ENCODE assay signal across 26 cellular contexts in genomic region chr2:46488389-46488788, GRCh38. TPM values are rescaled to one million over a fixed set of nuclear protein-coding genes. Genes with fewer than 3 reads are reported as not detected.
DNase-seq lines count a peak whose midpoint lies in the region; ATAC-seq, FAIRE-seq and TF ChIP-seq lines count a peak whose summit lies in the region.
"Had no signal": no experiment of that assay in that cellular context is flagged by ENCODE, and none has a peak within 500 bp of the region (broad histone marks: within the 10 kb centered on the region; RNA-seq: fewer than 3 reads in every experiment).

No MANE protein-coding gene starts in this region.

- no peak overlapping the region for H2AFZ ChIP-seq in astrocyte (ENCODE audit: low read depth, low read length)
- H2AFZ ChIP-seq: hepatocyte had no signal

- POLR2A ChIA-PET in AG04450 (lab: Yijun Ruan, JAX): interaction anchor here (0.6 kb wide), 1 partner anchor 154 kb away, joined by 3 read pairs; no protein-coding TSS in a partner anchor

- H3K36me3 Mint-ChIP-seq in astrocyte (ENCODE audit: low read depth, unreplicated experiment): peaks cover 3% of the 10 kb centered on the region
- H3K36me3 Mint-ChIP-seq: CD4-positive, alpha-beta memory T cell; natural killer cell had no signal

- H3K4me3 ChIP-seq in AG04450 (ENCODE audit: low read depth, low read length): no peak overlapping the region
- H3K4me3 ChIP-seq in astrocyte (ENCODE audit: insufficient read depth, low read depth, low read length): no peak overlapping the region
- no peak overlapping the region for H3K4me3 ChIP-seq in muscle layer of colon (ENCODE audit: low read depth in 1 of 2, low read length in 2 of 2)
- H3K4me3 ChIP-seq: hepatocyte, smooth muscle cell had no signal

- TF ChIP-seq CTCF in AG04450 (IDR thresholded peaks at IDR 0.05; ENCODE audit: low read depth, low read length): no peak
- TF ChIP-seq CTCF in astrocyte (IDR thresholded peaks at IDR 0.05; ENCODE audit: insufficient read depth, low read depth, low read length): no peak

- H3K36me3 ChIP-seq in astrocyte (ENCODE audit: insufficient read depth, low read length): no peaks in the 10 kb centered on the region
- no peaks in the 10 kb centered on the region for H3K36me3 ChIP-seq in muscle layer of colon (ENCODE audit: insufficient read depth, low read length)

- H3K9me3 ChIP-seq in AG04450 (ENCODE audit: control insufficient read depth, insufficient read depth, low read length) (no peaks in the 10 kb centered on the region), astrocyte (ENCODE audit: insufficient read depth, low read depth, low read length) (no peaks in the 10 kb centered on the region), muscle layer of colon (ENCODE audit: low read length) (no peaks in the 10 kb centered on the region)

- H3K4me1 ChIP-seq in astrocyte (ENCODE audit: insufficient read depth, low read length) (peaks cover 20% of the 10 kb centered on the region), muscle layer of colon (ENCODE audit: insufficient read depth, low read length) (peaks cover 34% of the 10 kb centered on the region)

- CTCF ChIA-PET in AG04450 (lab: Charles Lee): no interaction called here

- H3K9ac ChIP-seq in astrocyte (ENCODE audit: low read length): no peak overlapping the region
- no peak overlapping the region for H3K9ac ChIP-seq in muscle layer of colon (ENCODE audit: low read length)

- DNase-seq in AG04450 (ENCODE audit: low read depth, low spot score) (no peak), HuH-7 (ENCODE audit: low spot score) (peak; percentile 16), astrocyte (ENCODE audit: low read depth) (no peak), HUDEP-2 (lab: John Stamatoyannopoulos, UW; ENCODE audit: unreplicated experiment in 76 of 76) (no peak), DMS79 (lab: John Stamatoyannopoulos, UW) (no peak), SW 1271 (lab: John Stamatoyannopoulos, UW) (no peak)
- DNase-seq: activated CD4-positive, alpha-beta memory T cell treated with anti-CD3 and anti-CD28 coated beads, Interleukin-2, amount 10 ng/mL, durations not matched to agents 7 days and 5 days; activated naive CD4-positive, alpha-beta T cell treated with Interleukin-2 at 50 U/mL for 16 hours; CD4-positive, alpha-beta memory T cell; DMS79 treated with DMSO at 0.1 percent for 48 hours; Kasumi-1; natural killer cell; NCI-H1105; NCI-H2107; NCI-H510A treated with DMSO at 0.1 percent for 48 hours; stimulated activated CD4-positive, alpha-beta T cell treated with anti-CD3 and anti-CD28 coated beads, Interleukin-4, amount 100 ng/mL, for 4 hours had no signal

- peak overlapping the region; percentile 30 for H3K4me2 ChIP-seq in astrocyte (ENCODE audit: low read length)
- H3K4me2 ChIP-seq: hepatocyte, smooth muscle cell had no signal

- peaks cover 24% of the 10 kb centered on the region for H3K27me3 Mint-ChIP-seq in astrocyte (ENCODE audit: low read depth, unreplicated experiment)
- H3K27me3 Mint-ChIP-seq: CD4-positive, alpha-beta memory T cell had no signal

- no peaks in the 10 kb centered on the region for H3K79me2 ChIP-seq in astrocyte (ENCODE audit: insufficient read depth, low read length)
- H3K79me2 ChIP-seq: hepatocyte had no signal

- H3K9me3 Mint-ChIP-seq in astrocyte (ENCODE audit: unreplicated experiment): no peaks in the 10 kb centered on the region
- H3K9me3 Mint-ChIP-seq: activated CD4-positive, alpha-beta memory T cell treated with anti-CD3 and anti-CD28 coated beads, Interleukin-2, amount 10 ng/mL, durations not matched to agents 7 days and 5 days; CD4-positive, alpha-beta memory T cell; natural killer cell had no signal

- ATAC-seq in GM18858 (IDR thresholded peaks at IDR 0.05; ENCODE audit: unreplicated experiment): no peak
- ATAC-seq: natural killer cell had no signal

- H3K4me3 Mint-ChIP-seq in astrocyte (ENCODE audit: unreplicated experiment): no peak overlapping the region
- H3K4me3 Mint-ChIP-seq: activated CD4-positive, alpha-beta memory T cell treated with anti-CD3 and anti-CD28 coated beads, Interleukin-2, amount 10 ng/mL, durations not matched to agents 7 days and 5 days; CD4-positive, alpha-beta memory T cell; natural killer cell had no signal

- peaks cover 22% of the 10 kb centered on the region for H3K4me1 Mint-ChIP-seq in astrocyte (ENCODE audit: low read depth, unreplicated experiment)
- H3K4me1 Mint-ChIP-seq: CD4-positive, alpha-beta memory T cell had no signal

- H3K27me3 ChIP-seq in AG04450 (ENCODE audit: control insufficient read depth, insufficient read depth, low read length): no peaks in the 10 kb centered on the region
- no peaks in the 10 kb centered on the region for H3K27me3 ChIP-seq in astrocyte (ENCODE audit: insufficient read depth, low read length)
- H3K27me3 ChIP-seq in muscle layer of colon (ENCODE audit: control insufficient read depth in 1 of 2, insufficient read depth in 2 of 2, low read length in 2 of 2): no peaks in the 10 kb centered on the region
- H3K27me3 ChIP-seq: hepatocyte had no signal

- no peak overlapping the region for H3K27ac Mint-ChIP-seq in astrocyte (ENCODE audit: unreplicated experiment)
- H3K27ac Mint-ChIP-seq: activated CD4-positive, alpha-beta memory T cell treated with anti-CD3 and anti-CD28 coated beads, Interleukin-2, amount 10 ng/mL, durations not matched to agents 7 days and 5 days; CD4-positive, alpha-beta memory T cell; natural killer cell had no signal

- no peak for FAIRE-seq in astrocyte (lab: Jason Lieb, UNC)

- H4K20me1 ChIP-seq in astrocyte (ENCODE audit: insufficient read depth, low read length): no peaks in the 10 kb centered on the region

- H3K27ac ChIP-seq in AG04450 (ENCODE audit: low read depth, low read length): peak overlapping the region; percentile 21
- no peak overlapping the region for H3K27ac ChIP-seq in astrocyte (ENCODE audit: low read depth, low read length)
- peak overlapping the region; percentile 19 for H3K27ac ChIP-seq in muscle layer of colon (ENCODE audit: low read depth, low read length)
- H3K27ac ChIP-seq: hepatocyte, VCaP had no signal

RNA-seq across cellular contexts. Expression of gene TMEM247, which starts 9.0 kb away (rescaled TPM):
- polyA plus RNA-seq in AG04450 (2011; rRNA removed): not detected in 2 replicates
- not detected in 2 replicates for polyA minus RNA-seq in AG04450 (2011; rRNA and poly(A)+ RNA removed)
- total RNA-seq in astrocyte: not detected in 2 replicates
- total RNA-seq: activated CD4-positive, alpha-beta memory T cell treated with anti-CD3 and anti-CD28 coated beads, Interleukin-2, amount 10 ng/mL, durations not matched to agents 7 days and 5 days; aorta; CD4-positive, alpha-beta memory T cell; hepatocyte; kidney epithelial cell; mesenteric fat pad; natural killer cell; posterior vena cava; smooth muscle cell; T-helper 1 cell treated with Interleukin-12 subunit alpha and Interleukin-12 subunit beta and Interleukin-4 antibody, amounts not matched to agents 30 ng/mL and 1 ng/mL, for 36 hours had no signal
- polyA plus RNA-seq: aorta; CD4-positive, alpha-beta memory T cell; hepatocyte; smooth muscle cell had no signal

RNA-seq across cellular contexts. Expression of gene RHOQ, which starts 53.9 kb away (rescaled TPM):
- polyA plus RNA-seq in AG04450 (2011; rRNA removed): 82.0 and 98.8 TPM in 2 replicates
- 36.3 and 49.3 TPM in 2 replicates for polyA minus RNA-seq in AG04450 (2011; rRNA and poly(A)+ RNA removed)
- 103 and 109 TPM in 2 replicates for total RNA-seq in astrocyte

RNA-seq across cellular contexts. Expression of gene ATP6V1E2, which starts 54.0 kb away (rescaled TPM):
- polyA plus RNA-seq in AG04450 (2011; rRNA removed): 4.5 and 6.1 TPM in 2 replicates
- polyA minus RNA-seq in AG04450 (2011; rRNA and poly(A)+ RNA removed): 4.8 TPM in 2 replicates
- total RNA-seq in astrocyte: 4.9 and 6.2 TPM in 2 replicates
